1 cellular context compared by ENCODE assay signal in the genomic region with DNA sequence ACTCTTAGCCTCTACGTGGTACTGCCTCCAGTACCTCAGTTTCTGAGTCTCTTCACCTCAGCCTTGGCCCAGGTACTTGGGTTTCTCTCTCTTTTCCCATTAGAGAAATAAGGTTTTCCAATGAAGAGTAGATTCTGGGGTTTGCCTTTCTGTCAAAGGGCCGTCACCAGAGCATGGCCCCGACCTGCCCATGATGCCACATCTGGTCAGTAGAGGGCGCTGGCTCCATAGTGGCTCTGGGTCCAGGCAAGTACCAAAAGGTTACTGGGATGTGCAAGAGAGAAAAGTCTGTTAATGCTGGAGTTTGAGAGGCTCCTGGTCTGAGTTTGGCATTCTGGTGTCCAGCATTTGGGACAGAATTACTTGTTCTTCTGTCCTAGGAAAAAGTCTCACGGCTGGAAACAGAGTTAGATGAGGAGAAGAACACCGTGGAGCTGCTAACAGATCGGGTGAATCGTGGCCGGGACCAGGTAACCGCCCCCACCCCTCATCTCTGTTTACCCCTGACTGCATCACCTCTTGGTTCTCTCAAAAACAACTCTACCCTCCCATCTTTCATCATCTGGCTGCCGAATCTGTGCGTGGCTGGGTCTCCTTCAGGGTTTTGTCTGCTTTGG.
TF ChIP-seq lines count a peak whose summit lies in the region.

No MANE protein-coding gene starts in this region.

TF ChIP-seq in K562, 482 proteins besides CTCF, POLR2A, EP300 and RAD21 (continued from another document):
- TF ChIP-seq, protein P1, sequence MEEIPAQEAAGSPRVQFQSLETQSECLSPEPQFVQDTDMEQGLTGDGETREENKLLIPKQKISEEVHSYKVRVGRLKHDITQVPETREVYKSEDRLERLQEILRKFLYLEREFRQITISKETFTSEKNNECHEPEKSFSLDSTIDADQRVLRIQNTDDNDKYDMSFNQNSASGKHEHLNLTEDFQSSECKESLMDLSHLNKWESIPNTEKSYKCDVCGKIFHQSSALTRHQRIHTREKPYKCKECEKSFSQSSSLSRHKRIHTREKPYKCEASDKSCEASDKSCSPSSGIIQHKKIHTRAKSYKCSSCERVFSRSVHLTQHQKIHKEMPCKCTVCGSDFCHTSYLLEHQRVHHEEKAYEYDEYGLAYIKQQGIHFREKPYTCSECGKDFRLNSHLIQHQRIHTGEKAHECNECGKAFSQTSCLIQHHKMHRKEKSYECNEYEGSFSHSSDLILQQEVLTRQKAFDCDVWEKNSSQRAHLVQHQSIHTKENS (CRISPR knock-in tag; IDR thresholded peaks at IDR 0.05), result no peak
- 0 out of 2 replicates have a peak, but pooled peaks have one; percentile 30 for TF ChIP-seq ARID2 (IDR thresholded peaks at IDR 0.05)
